Comparison of ENCODE assay signal across 8 cellular contexts in genomic region chr4:2412885-2413716, GRCh38. TPM values are rescaled to one million over a fixed set of nuclear protein-coding genes. Genes with fewer than 3 reads are reported as not detected.
A peak's percentile ranks its signal among the peaks of the same experiment; 100 is the strongest.
DNase-seq lines count a peak whose midpoint lies in the region; ATAC-seq and TF ChIP-seq lines count a peak whose summit lies in the region.

No MANE protein-coding gene starts in this region.

- no peaks in the 10 kb centered on the region for H3K9me3 Mint-ChIP-seq in activated naive CD8-positive, alpha-beta T cell treated with anti-CD3 and anti-CD28 coated beads, Interleukin-2, amount 50 U/mL, for 24 hours
- no peaks in the 10 kb centered on the region for H3K9me3 Mint-ChIP-seq in type B pancreatic cell

- no peak overlapping the region for H2AFZ ChIP-seq in SU-DHL-6 (ENCODE audit: low read depth, low read length, severe bottlenecking)

- no peaks in the 10 kb centered on the region for H4K20me1 ChIP-seq in SU-DHL-6 (ENCODE audit: low read depth, low read length)

- peak in 1 of 2 donors; percentile 31 for TF ChIP-seq POLR2A in heart left ventricle (IDR thresholded peaks at IDR 0.05)

- intact Hi-C loops in heart left ventricle (cut with DNase I): loop anchor here in 7 of 10 donors (2.0 to 10.0 kb wide), 6 partner anchors 148 to 552 kb away; partner anchors contain the start of genes MXD4 (in 3 of the 7), GRK4 (in 2 of the 7), HAUS3 (in 2 of the 7) and NOP14 (in 2 of the 7)
- intact Hi-C loops in posterior vena cava (cut with DNase I): loop anchor here in 1 of 2 donors (10.0 kb wide), 1 partner anchor 148 kb away; the partner anchor contains the start of gene MXD4

- H3K9me3 ChIP-seq in SU-DHL-6 (ENCODE audit: insufficient read depth, low read length): no peaks in the 10 kb centered on the region
- H3K9me3 ChIP-seq in heart left ventricle: no peaks in the 10 kb centered on the region

- H3K36me3 ChIP-seq in SU-DHL-6 (ENCODE audit: low read length) (no peaks in the 10 kb centered on the region), heart left ventricle (no peaks in the 10 kb centered on the region)

- 7 to 10% (median 8%) methylated on average over 16 to 30 of the region's 30 CpGs for WGBS in heart left ventricle, 4 donors

- no peaks in the 10 kb centered on the region for H3K79me2 ChIP-seq in SU-DHL-6 (ENCODE audit: insufficient read depth, low read length)

- H3K27me3 ChIP-seq in SU-DHL-6 (ENCODE audit: low read length) (no peaks in the 10 kb centered on the region), heart left ventricle (peaks cover 0 to 20% (median 0%) of the 10 kb centered on the region in 9 donors)

- H3K4me3 Mint-ChIP-seq in activated naive CD8-positive, alpha-beta T cell treated with anti-CD3 and anti-CD28 coated beads, Interleukin-2, amount 50 U/mL, for 24 hours: peak overlapping the region; percentile 70
- H3K4me3 Mint-ChIP-seq in type B pancreatic cell: peak overlapping the region; percentile 60

- H3K4me1 Mint-ChIP-seq in activated naive CD8-positive, alpha-beta T cell treated with anti-CD3 and anti-CD28 coated beads, Interleukin-2, amount 50 U/mL, for 24 hours: peaks cover 63% of the 10 kb centered on the region
- peaks cover 19% of the 10 kb centered on the region for H3K4me1 Mint-ChIP-seq in type B pancreatic cell (ENCODE audit: unreplicated experiment)

- H3F3A ChIP-seq in SU-DHL-6 (ENCODE audit: insufficient read depth): peaks cover 6% of the 10 kb centered on the region; the same call in 1 of the 2 replicates

- DNase-seq in EL (peak; percentile 95), Kasumi-1 (lab: John Stamatoyannopoulos, UW) (peak; percentile 98 to 99), heart left ventricle (peak; percentile 75 to 88 (median 83)), posterior vena cava (ENCODE audit: low spot score) (peak; percentile 94), type B pancreatic cell (ENCODE audit: extremely low spot score, unreplicated experiment) (no peak)
- DNase-seq in activated naive CD8-positive, alpha-beta T cell treated with anti-CD3 and anti-CD28 coated beads, Interleukin-2, amount 50 U/mL, for 24 hours: peak; percentile 84

- peak overlapping the region; percentile 31 for H3K4me2 ChIP-seq in SU-DHL-6 (ENCODE audit: low read depth, low read length, poor library complexity, severe bottlenecking)

- no peak overlapping the region for H3K9ac ChIP-seq in SU-DHL-6 (ENCODE audit: low read length)

- H3K4me3 ChIP-seq in SU-DHL-6 (ENCODE audit: insufficient read depth, low read length, poor library complexity, severe bottlenecking): no peak overlapping the region
- H3K4me3 ChIP-seq in heart left ventricle: peak overlapping the region in 9 of 12 donors; percentile 18 to 45 (median 27)

- H3K4me1 ChIP-seq in heart left ventricle: peaks cover 0 to 61% (median 32%) of the 10 kb centered on the region in 12 donors

- peak; percentile 60 for ATAC-seq in GM21737 (IDR thresholded peaks at IDR 0.05; ENCODE audit: unreplicated experiment)
- ATAC-seq in activated naive CD8-positive, alpha-beta T cell treated with anti-CD3 and anti-CD28 coated beads, Interleukin-2, amount 50 U/mL, for 24 hours: peak; percentile 89
- ATAC-seq in heart left ventricle: peak; percentile 91 to 95 (median 92)

- H3K27ac ChIP-seq in SU-DHL-6 (ENCODE audit: low read depth, low read length) (no peak overlapping the region), heart left ventricle (peak overlapping the region in 11 of 12 donors; percentile 30 to 92 (median 59))

- H3K36me3 Mint-ChIP-seq in activated naive CD8-positive, alpha-beta T cell treated with anti-CD3 and anti-CD28 coated beads, Interleukin-2, amount 50 U/mL, for 24 hours (ENCODE audit: low read depth): no peaks in the 10 kb centered on the region
- H3K36me3 Mint-ChIP-seq in type B pancreatic cell: no peaks in the 10 kb centered on the region

- no peaks in the 10 kb centered on the region for H3K9me2 ChIP-seq in SU-DHL-6 (replicated peaks; ENCODE audit: insufficient read depth, low read length)

- H3K27me3 Mint-ChIP-seq in activated naive CD8-positive, alpha-beta T cell treated with anti-CD3 and anti-CD28 coated beads, Interleukin-2, amount 50 U/mL, for 24 hours: peaks cover 27% of the 10 kb centered on the region
- H3K27me3 Mint-ChIP-seq in type B pancreatic cell: peaks cover 65% of the 10 kb centered on the region

- peak overlapping the region; percentile 93 for H3K27ac Mint-ChIP-seq in activated naive CD8-positive, alpha-beta T cell treated with anti-CD3 and anti-CD28 coated beads, Interleukin-2, amount 50 U/mL, for 24 hours
- H3K27ac Mint-ChIP-seq in type B pancreatic cell: peak overlapping the region; percentile 97

- TF ChIP-seq CTCF in SU-DHL-6 (IDR thresholded peaks at IDR 0.05; ENCODE audit: insufficient read depth, low read length, poor library complexity, severe bottlenecking) (no peak), heart left ventricle (IDR thresholded peaks at IDR 0.05) (peak in 11 of 12 donors; percentile 23 to 58 (median 34)), type B pancreatic cell (conservative IDR thresholded peaks at IDR 0.05) (peak; percentile 36)

RNA-seq across cellular contexts. Expression of gene ZFYVE28, which starts 5.3 kb away (rescaled TPM):
- total RNA-seq in heart left ventricle: 10 to 100 TPM in 2 of 9 donors, 1 to 10 TPM in 7; 2.6 to 11.9 (median 5.6) TPM
- 1 to 10 TPM; 4.3 to 5.0 TPM for polyA plus RNA-seq in heart left ventricle
- total RNA-seq in posterior vena cava: 1 to 10 TPM; 7.4 to 8.4 TPM
- total RNA-seq in type B pancreatic cell (ENCODE audit: low replicate concordance): 3.6 and 7.0 TPM in 2 replicates

RNA-seq across cellular contexts. Expression of gene CFAP99, which starts 5.7 kb away (rescaled TPM):
- not detected for total RNA-seq in heart left ventricle
- polyA plus RNA-seq in heart left ventricle: not detected
- total RNA-seq in posterior vena cava: not detected
- 0.43 and 1.1 TPM in 2 replicates for total RNA-seq in type B pancreatic cell (ENCODE audit: low replicate concordance)

RNA-seq across cellular contexts. Expression of gene RNF4, which starts 55.8 kb away (rescaled TPM):
- total RNA-seq in heart left ventricle (10 to 100 TPM; 24.3 to 45.7 (median 30.8) TPM), posterior vena cava (10 to 100 TPM; 38.7 to 38.9 TPM), type B pancreatic cell (ENCODE audit: low replicate concordance) (55.9 and 61.4 TPM in 2 replicates)
- polyA plus RNA-seq in heart left ventricle: 10 to 100 TPM; 10.6 to 36.3 TPM
